ENCODE assay signal across 10 cellular contexts in the genomic region with DNA sequence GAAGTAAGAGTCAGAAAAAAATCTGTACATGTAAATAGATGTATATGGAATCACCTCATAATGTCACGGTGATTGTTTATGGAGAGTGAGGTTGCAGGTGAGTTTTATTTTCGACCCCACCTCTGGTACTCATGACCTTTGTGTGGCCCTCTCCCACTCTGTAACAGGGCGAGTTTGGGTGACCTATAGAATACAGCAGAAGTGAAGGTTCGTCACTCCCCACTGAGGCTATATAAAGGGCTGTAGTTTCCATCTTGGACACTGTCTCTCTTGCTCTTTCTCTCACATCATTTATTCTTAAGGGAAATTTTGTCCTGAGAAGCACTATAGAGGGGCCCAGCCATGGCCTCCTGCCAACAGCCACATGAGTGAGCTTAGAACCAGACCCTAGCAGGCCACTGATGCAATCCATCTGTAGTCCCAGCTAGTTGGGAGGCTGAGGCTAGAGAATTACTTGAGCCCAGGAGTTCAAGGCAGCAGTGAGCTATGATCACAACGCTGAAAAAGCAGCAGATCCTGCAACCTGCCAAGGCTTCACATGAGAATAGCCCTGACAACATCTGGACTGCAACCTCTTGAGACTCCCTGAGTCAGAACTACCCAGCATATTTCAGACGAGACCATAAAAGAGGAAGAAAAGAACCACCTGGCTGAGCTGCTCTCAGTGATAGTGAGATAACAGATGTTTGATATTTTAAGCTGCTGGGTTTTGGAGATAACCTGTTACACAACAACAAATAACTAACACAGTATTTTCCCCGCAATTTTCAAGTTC.
DNase-seq lines count a peak whose midpoint lies in the region; ATAC-seq and TF ChIP-seq lines count a peak whose summit lies in the region.
"Had no signal": no experiment of that assay in that cellular context is flagged by ENCODE, and none has a peak within 500 bp of the region (broad histone marks: within the 10 kb centered on the region; RNA-seq: fewer than 3 reads in every experiment).

No MANE protein-coding gene starts in this region.

- peak overlapping the region; percentile 94 for H3K27ac Mint-ChIP-seq in activated B cell treated with CpG ODN at 0.5 μM for 24 hours
- H3K27ac Mint-ChIP-seq in activated T-cell treated with anti-CD3 and anti-CD28 coated beads, Interleukin-2, amount 50 U/mL, for 24 hours: no peak overlapping the region
- peak overlapping the region in 1 of 2 donors; percentile 20 for H3K27ac Mint-ChIP-seq in natural killer cell treated with Interleukin-12 subunit alpha and Interleukin-12 subunit beta and Interleukin-15 and Interleukin-18, amount 100 ng/mL, for 72 hours

- peaks cover 10% of the 10 kb centered on the region; the same call in 1 of the 2 replicates for H3K36me3 ChIP-seq in DOHH2 (ENCODE audit: control insufficient read depth, low read length)
- H3K36me3 ChIP-seq: heart left ventricle had no signal

- TF ChIP-seq CTCF in DOHH2 (IDR thresholded peaks at IDR 0.05; ENCODE audit: low read depth, low read length, poor library complexity, severe bottlenecking) (no peak), activated B cell treated with CpG ODN at 0.5 μM for 24 hours (IDR thresholded peaks at IDR 0.05) (no peak)

- no peaks in the 10 kb centered on the region for H3K27me3 ChIP-seq in DOHH2 (ENCODE audit: control insufficient read depth, low read length)
- H3K27me3 ChIP-seq: heart left ventricle had no signal

- H3K9me3 Mint-ChIP-seq in activated B cell treated with CpG ODN at 0.5 μM for 24 hours: no peaks in the 10 kb centered on the region
- H3K9me3 Mint-ChIP-seq in activated T-cell treated with anti-CD3 and anti-CD28 coated beads, Interleukin-2, amount 50 U/mL, for 24 hours: no peaks in the 10 kb centered on the region
- H3K9me3 Mint-ChIP-seq in natural killer cell treated with Interleukin-12 subunit alpha and Interleukin-12 subunit beta and Interleukin-15 and Interleukin-18, amount 100 ng/mL, for 72 hours: no peaks in the 10 kb centered on the region

- no peaks in the 10 kb centered on the region for H3K27me3 Mint-ChIP-seq in activated B cell treated with CpG ODN at 0.5 μM for 24 hours
- no peaks in the 10 kb centered on the region for H3K27me3 Mint-ChIP-seq in activated T-cell treated with anti-CD3 and anti-CD28 coated beads, Interleukin-2, amount 50 U/mL, for 24 hours
- no peaks in the 10 kb centered on the region for H3K27me3 Mint-ChIP-seq in natural killer cell treated with Interleukin-12 subunit alpha and Interleukin-12 subunit beta and Interleukin-15 and Interleukin-18, amount 100 ng/mL, for 72 hours

- peaks cover 78% of the 10 kb centered on the region for H3K4me1 ChIP-seq in DOHH2 (ENCODE audit: control insufficient read depth, low read length)

- H3K4me3 ChIP-seq in DOHH2 (ENCODE audit: low read length): peak overlapping the region; percentile 61
- H3K4me3 ChIP-seq: heart left ventricle had no signal

- CTCF ChIA-PET in activated B cell treated with CpG ODN at 0.5 μM for 24 hours (lab: Charles Lee): interaction anchor here (0.8 to 9.4 kb wide), 13 partner anchors 9 to 584 kb away, joined by 3 to 186 read pairs (median 3); partner anchors contain the start of gene CEP68

- peak overlapping the region; percentile 84 for H3K4me2 ChIP-seq in DOHH2 (ENCODE audit: low read length)

- DNase-seq in activated B cell treated with CpG ODN at 0.5 μM for 24 hours: no peak
- DNase-seq in activated T-cell treated with anti-CD3 and anti-CD28 coated beads, Interleukin-2, amount 50 U/mL, for 24 hours: no peak
- no peak for DNase-seq in HuH-7 (ENCODE audit: low spot score)
- DNase-seq in sciatic nerve (ENCODE audit: low spot score): no peak
- no peak for DNase-seq in natural killer cell treated with Interleukin-12 subunit alpha and Interleukin-12 subunit beta and Interleukin-15 and Interleukin-18, amount 100 ng/mL, for 72 hours (ENCODE audit: low spot score)

- H3K36me3 Mint-ChIP-seq in activated B cell treated with CpG ODN at 0.5 μM for 24 hours (ENCODE audit: low read depth): peaks cover 8% of the 10 kb centered on the region
- no peaks in the 10 kb centered on the region for H3K36me3 Mint-ChIP-seq in activated T-cell treated with anti-CD3 and anti-CD28 coated beads, Interleukin-2, amount 50 U/mL, for 24 hours (ENCODE audit: low read depth)
- H3K36me3 Mint-ChIP-seq in natural killer cell treated with Interleukin-12 subunit alpha and Interleukin-12 subunit beta and Interleukin-15 and Interleukin-18, amount 100 ng/mL, for 72 hours: no peaks in the 10 kb centered on the region

- H3K4me1 Mint-ChIP-seq in activated B cell treated with CpG ODN at 0.5 μM for 24 hours: peaks cover 68% of the 10 kb centered on the region
- peaks cover 19% of the 10 kb centered on the region for H3K4me1 Mint-ChIP-seq in activated T-cell treated with anti-CD3 and anti-CD28 coated beads, Interleukin-2, amount 50 U/mL, for 24 hours (ENCODE audit: low read depth)
- peaks cover 24 to 27% of the 10 kb centered on the region in 2 donors for H3K4me1 Mint-ChIP-seq in natural killer cell treated with Interleukin-12 subunit alpha and Interleukin-12 subunit beta and Interleukin-15 and Interleukin-18, amount 100 ng/mL, for 72 hours (ENCODE audit: low read depth in 2 of 2)

- H3F3A ChIP-seq in DOHH2 (ENCODE audit: control insufficient read depth, insufficient read depth): peaks cover 34% of the 10 kb centered on the region

- no peaks in the 10 kb centered on the region for H3K9me3 ChIP-seq in DOHH2 (ENCODE audit: control insufficient read depth, insufficient read depth, low read length)

- POLR2A ChIA-PET in activated B cell treated with CpG ODN at 0.5 μM for 24 hours (lab: Charles Lee): interaction anchor here (0.7 to 8.1 kb wide), 28 partner anchors 10 to 589 kb away, joined by 3 to 102 read pairs (median 6); partner anchors contain the start of genes ACTR2, AFTPH, CEP68 and SERTAD2

- peaks cover 10% of the 10 kb centered on the region for H3K79me2 ChIP-seq in DOHH2 (ENCODE audit: control insufficient read depth, low read length)

- ATAC-seq in GM19452 (IDR thresholded peaks at IDR 0.05; ENCODE audit: unreplicated experiment) (peak; percentile 71), HG03175 (IDR thresholded peaks at IDR 0.05; ENCODE audit: unreplicated experiment) (peak; percentile 67), activated B cell treated with CpG ODN at 0.5 μM for 24 hours (ENCODE audit: low read depth) (peak; percentile 73), sciatic nerve (no peak)
- no peak for ATAC-seq in natural killer cell treated with Interleukin-12 subunit alpha and Interleukin-12 subunit beta and Interleukin-15 and Interleukin-18, amount 100 ng/mL, for 72 hours

- H4K20me1 ChIP-seq in DOHH2 (ENCODE audit: control insufficient read depth, insufficient read depth, low read depth, low read length): no peaks in the 10 kb centered on the region

- no peaks in the 10 kb centered on the region for H3K9me2 ChIP-seq in DOHH2 (replicated peaks; ENCODE audit: control insufficient read depth, low read length)

- H3K27ac ChIP-seq in DOHH2 (ENCODE audit: low read depth, low read length): peak overlapping the region; percentile 97
- H3K27ac ChIP-seq: heart left ventricle, VCaP had no signal

- peak overlapping the region; percentile 71 for H3K4me3 Mint-ChIP-seq in activated B cell treated with CpG ODN at 0.5 μM for 24 hours
- no peak overlapping the region for H3K4me3 Mint-ChIP-seq in activated T-cell treated with anti-CD3 and anti-CD28 coated beads, Interleukin-2, amount 50 U/mL, for 24 hours
- no peak overlapping the region for H3K4me3 Mint-ChIP-seq in natural killer cell treated with Interleukin-12 subunit alpha and Interleukin-12 subunit beta and Interleukin-15 and Interleukin-18, amount 100 ng/mL, for 72 hours

- intact Hi-C loops in activated B cell treated with CpG ODN at 0.5 μM for 24 hours (cut with micrococcal nuclease): loop anchor here (1.0 to 10.0 kb wide), 7 partner anchors 188 to 700 kb away; partner anchors contain the start of genes ACTR2 and AFTPH
- intact Hi-C loops in sciatic nerve (cut with DNase I): loop anchor here (5.0 kb wide), 1 partner anchor 127 kb away; no protein-coding TSS in a partner anchor

Comparison
In these comparisons a context has a peak if more than half of its experiments do, and no peak if none do; other contexts are left out.
1. ATAC-seq: peak in GM19452 (single experiment), HG03175 (single experiment) and activated B cell treated with CpG ODN at 0.5 μM for 24 hours (single experiment); none in sciatic nerve (single experiment) and natural killer cell treated with Interleukin-12 subunit alpha and Interleukin-12 subunit beta and Interleukin-15 and Interleukin-18, amount 100 ng/mL, for 72 hours (0 of 2).